8 cellular contexts compared by ENCODE assay signal in genomic region chr19:40819479-40820234, GRCh38. TPM values are rescaled to one million over a fixed set of nuclear protein-coding genes. Genes with fewer than 3 reads are reported as not detected.
DNase-seq lines count a peak whose midpoint lies in the region; ATAC-seq and TF ChIP-seq lines count a peak whose summit lies in the region.
"Not testable (repeated sequence)": the region's sequence is repeated elsewhere in the genome, so short reads cannot be mapped to it uniquely, and the experiment has no call there.

No MANE protein-coding gene starts in this region.

- POLR2A ChIA-PET in activated CD8-positive, alpha-beta T cell treated with anti-CD3 and anti-CD28 coated beads, Interleukin-2, amount 10 ng/mL, durations not matched to agents 7 days and 5 days (lab: Charles Lee) = not testable (repeated sequence)

- H2BK12ac ChIP-seq in trophoblast cell (ENCODE audit: low read length) = not testable (repeated sequence)

- peak; percentile 52 for DNase-seq in DMS53 (lab: John Stamatoyannopoulos, UW)
- DNase-seq in LNCaP clone FGC (ENCODE audit: low read depth); type B pancreatic cell (ENCODE audit: extremely low spot score, unreplicated experiment): not testable (repeated sequence)
- peak; percentile 43 for DNase-seq in RKO (ENCODE audit: low spot score)
- peak; percentile 71 for DNase-seq in activated CD8-positive, alpha-beta T cell treated with anti-CD3 and anti-CD28 coated beads, Interleukin-2, amount 10 ng/mL, durations not matched to agents 7 days and 5 days
- DNase-seq in central memory CD8-positive, alpha-beta T cell (ENCODE audit: low spot score in 2 of 2) = peak; percentile 58 to 62
- peak in 2 of 3 donors; percentile 51 to 77 for DNase-seq in right cardiac atrium
- DNase-seq in trophoblast cell = peak; percentile 25 to 61

- not testable (repeated sequence) for H3K4me3 ChIP-seq in LNCaP clone FGC (ENCODE audit: low read depth, low read length); right cardiac atrium (ENCODE audit: low read length); trophoblast cell (ENCODE audit: low read depth, low read length)

- not testable (repeated sequence) for H3K36me3 Mint-ChIP-seq in activated CD8-positive, alpha-beta T cell treated with anti-CD3 and anti-CD28 coated beads, Interleukin-2, amount 10 ng/mL, durations not matched to agents 7 days and 5 days (ENCODE audit: low read depth); central memory CD8-positive, alpha-beta T cell (ENCODE audit: insufficient read depth); type B pancreatic cell

- not testable (repeated sequence) for H3K9me3 Mint-ChIP-seq in activated CD8-positive, alpha-beta T cell treated with anti-CD3 and anti-CD28 coated beads, Interleukin-2, amount 10 ng/mL, durations not matched to agents 7 days and 5 days (ENCODE audit: insufficient read depth); central memory CD8-positive, alpha-beta T cell; type B pancreatic cell

- not testable (repeated sequence) for H3K36me3 ChIP-seq in trophoblast cell (ENCODE audit: control insufficient read depth in 1 of 2, insufficient read depth in 2 of 2, low read length in 2 of 2)

- not testable (repeated sequence) for H3K23ac ChIP-seq in trophoblast cell (ENCODE audit: low read length)

- not testable (repeated sequence) for H4K12ac ChIP-seq in trophoblast cell (ENCODE audit: low read depth, low read length)

- H2BK5ac ChIP-seq in trophoblast cell (ENCODE audit: low read depth, low read length, poor library complexity) = not testable (repeated sequence)

- H3K4me1 Mint-ChIP-seq in activated CD8-positive, alpha-beta T cell treated with anti-CD3 and anti-CD28 coated beads, Interleukin-2, amount 10 ng/mL, durations not matched to agents 7 days and 5 days (ENCODE audit: low read depth) = peaks cover 34% of the 10 kb centered on the region
- H3K4me1 Mint-ChIP-seq in central memory CD8-positive, alpha-beta T cell = peaks cover 39% of the 10 kb centered on the region
- H3K4me1 Mint-ChIP-seq in type B pancreatic cell (ENCODE audit: unreplicated experiment) = peaks cover 38% of the 10 kb centered on the region

- H3K9ac ChIP-seq in trophoblast cell (ENCODE audit: low read length) = not testable (repeated sequence)

- not testable (repeated sequence) for H2AK5ac ChIP-seq in trophoblast cell (ENCODE audit: low read length)

- not testable (repeated sequence) for H3K4me2 ChIP-seq in trophoblast cell (ENCODE audit: low read length)

- H4K8ac ChIP-seq in trophoblast cell (ENCODE audit: low read depth, low read length) = not testable (repeated sequence)

- H3K4ac ChIP-seq in trophoblast cell (ENCODE audit: low read depth, low read length) = not testable (repeated sequence)

- not testable (repeated sequence) for H4K91ac ChIP-seq in trophoblast cell (ENCODE audit: low read depth, low read length)

- not testable (repeated sequence) for H3K4me1 ChIP-seq in right cardiac atrium (ENCODE audit: control insufficient read depth, insufficient read depth, low read length)
- peaks cover 12 to 16% of the 10 kb centered on the region in 2 experiments for H3K4me1 ChIP-seq in trophoblast cell (ENCODE audit: control insufficient read depth in 1 of 2, insufficient read depth in 2 of 2, low read length in 2 of 2)

- not testable (repeated sequence) for H2AFZ ChIP-seq in trophoblast cell (ENCODE audit: insufficient read depth, low read length, poor library complexity)

- not testable (repeated sequence) for H3K27me3 Mint-ChIP-seq in activated CD8-positive, alpha-beta T cell treated with anti-CD3 and anti-CD28 coated beads, Interleukin-2, amount 10 ng/mL, durations not matched to agents 7 days and 5 days (ENCODE audit: low read depth); central memory CD8-positive, alpha-beta T cell
- peaks cover 11% of the 10 kb centered on the region for H3K27me3 Mint-ChIP-seq in type B pancreatic cell

- CTCF ChIA-PET in activated CD8-positive, alpha-beta T cell treated with anti-CD3 and anti-CD28 coated beads, Interleukin-2, amount 10 ng/mL, durations not matched to agents 7 days and 5 days (lab: Charles Lee) = interaction anchor here (0.6 to 3.1 kb wide), 18 partner anchors 12 to 325 kb away, joined by 3 to 45 read pairs (median 4); partner anchors contain the start of genes ACTMAP, COQ8B, EGLN2 and ITPKC

- H3K4me3 Mint-ChIP-seq in activated CD8-positive, alpha-beta T cell treated with anti-CD3 and anti-CD28 coated beads, Interleukin-2, amount 10 ng/mL, durations not matched to agents 7 days and 5 days; central memory CD8-positive, alpha-beta T cell; type B pancreatic cell: not testable (repeated sequence)

- H3K27me3 ChIP-seq in right cardiac atrium (ENCODE audit: control insufficient read depth, insufficient read depth); trophoblast cell (ENCODE audit: insufficient read depth, low read length): not testable (repeated sequence)

- TF ChIP-seq CTCF in LNCaP clone FGC (IDR thresholded peaks at IDR 0.05; ENCODE audit: control insufficient read depth, extremely low read depth, insufficient read depth) = peak; percentile 32
- peak; percentile 96 for TF ChIP-seq CTCF in type B pancreatic cell (conservative IDR thresholded peaks at IDR 0.05)

- H3K79me1 ChIP-seq in trophoblast cell (ENCODE audit: low read length) = not testable (repeated sequence)

- H3K27ac ChIP-seq in right cardiac atrium (ENCODE audit: low read length) = peak overlapping the region; percentile 36
- H3K27ac ChIP-seq in trophoblast cell (ENCODE audit: low read depth, low read length) = not testable (repeated sequence)

- H3K14ac ChIP-seq in trophoblast cell (ENCODE audit: low read length) = not testable (repeated sequence)

- H3K79me2 ChIP-seq in trophoblast cell (ENCODE audit: control insufficient read depth, insufficient read depth, low read length, poor library complexity) = not testable (repeated sequence)

- WGBS in right cardiac atrium = 48% methylated on average over 6 of the region's 6 CpGs
- no CpG with 5 or more reads among the region's 6 CpGs for WGBS in trophoblast cell (ENCODE audit: extremely low coverage, insufficient coverage, insufficient read length)

- not testable (repeated sequence) for ATAC-seq in activated CD8-positive, alpha-beta T cell treated with anti-CD3 and anti-CD28 coated beads, Interleukin-2, amount 10 ng/mL, durations not matched to agents 7 days and 5 days; central memory CD8-positive, alpha-beta T cell (replicated peaks; ENCODE audit: extremely low read depth, poor library complexity, severe bottlenecking)
- peak; percentile 6 to 8 for ATAC-seq in right cardiac atrium

- H2BK120ac ChIP-seq in trophoblast cell (ENCODE audit: insufficient read depth, low read length, poor library complexity) = not testable (repeated sequence)

- intact Hi-C loops in right cardiac atrium (cut with DNase I) = loop anchor here in 3 of 4 donors (2.0 to 5.0 kb wide), 2 partner anchors 157 kb away; no protein-coding TSS in a partner anchor

- H3K27ac Mint-ChIP-seq in activated CD8-positive, alpha-beta T cell treated with anti-CD3 and anti-CD28 coated beads, Interleukin-2, amount 10 ng/mL, durations not matched to agents 7 days and 5 days; type B pancreatic cell: not testable (repeated sequence)
- peak overlapping the region; percentile 62 for H3K27ac Mint-ChIP-seq in central memory CD8-positive, alpha-beta T cell (ENCODE audit: low read depth)

- not testable (repeated sequence) for H3K18ac ChIP-seq in trophoblast cell (ENCODE audit: low read length)

- not testable (repeated sequence) for H3K9me3 ChIP-seq in right cardiac atrium (ENCODE audit: control insufficient read depth, low read length); trophoblast cell (ENCODE audit: insufficient read depth, low read depth, low read length)

RNA-seq across cellular contexts. Expression of gene EGLN2, which starts 20.7 kb away (rescaled TPM):
- 100 to 1,000 TPM; 121 to 126 TPM for total RNA-seq in activated CD8-positive, alpha-beta T cell treated with anti-CD3 and anti-CD28 coated beads, Interleukin-2, amount 10 ng/mL, durations not matched to agents 7 days and 5 days
- 10 to 100 TPM; 55.9 to 75.2 (median 58.1) TPM for total RNA-seq in right cardiac atrium
- 52.3 TPM for polyA plus RNA-seq in right cardiac atrium
- 84.0 and 84.3 TPM in 2 replicates for polyA plus RNA-seq in trophoblast cell (2013)
- 83.4 and 83.8 TPM in 2 replicates for total RNA-seq in type B pancreatic cell (ENCODE audit: low replicate concordance)

RNA-seq across cellular contexts. Expression of gene CYP2A6, which starts 30.6 kb away (rescaled TPM):
- total RNA-seq in activated CD8-positive, alpha-beta T cell treated with anti-CD3 and anti-CD28 coated beads, Interleukin-2, amount 10 ng/mL, durations not matched to agents 7 days and 5 days = not detected
- not detected for total RNA-seq in right cardiac atrium
- not detected for polyA plus RNA-seq in right cardiac atrium
- polyA plus RNA-seq in trophoblast cell (2013) = not detected in 2 replicates
- total RNA-seq in type B pancreatic cell (ENCODE audit: low replicate concordance) = not detected in 2 replicates

RNA-seq across cellular contexts. Expression of gene RAB4B, which starts 41.6 kb away (rescaled TPM):
- total RNA-seq in activated CD8-positive, alpha-beta T cell treated with anti-CD3 and anti-CD28 coated beads, Interleukin-2, amount 10 ng/mL, durations not matched to agents 7 days and 5 days = 10 to 100 TPM; 50.2 to 53.1 TPM
- total RNA-seq in right cardiac atrium (10 to 100 TPM; 14.4 to 17.0 (median 15.2) TPM), type B pancreatic cell (ENCODE audit: low replicate concordance) (10.4 and 12.4 TPM in 2 replicates)
- 25.3 TPM for polyA plus RNA-seq in right cardiac atrium
- 16.0 and 16.2 TPM in 2 replicates for polyA plus RNA-seq in trophoblast cell (2013)

RNA-seq across cellular contexts. Expression of gene MIA, which starts 44.3 kb away (rescaled TPM):
- total RNA-seq in activated CD8-positive, alpha-beta T cell treated with anti-CD3 and anti-CD28 coated beads, Interleukin-2, amount 10 ng/mL, durations not matched to agents 7 days and 5 days = not detected
- total RNA-seq in right cardiac atrium = 1 to 10 TPM in 3 of 4 donors, under 1 TPM in 1; 0.71 to 3.1 (median 1.5) TPM
- 3.7 TPM for polyA plus RNA-seq in right cardiac atrium
- polyA plus RNA-seq in trophoblast cell (2013) = 2.0 and 2.1 TPM in 2 replicates
- total RNA-seq in type B pancreatic cell (ENCODE audit: low replicate concordance) = 1.7 and 3.2 TPM in 2 replicates
